ENCODE assay signal across 22 cellular contexts in genomic region chr6:44036196-44036595, GRCh38.
DNase-seq lines count a peak whose midpoint lies in the region; ATAC-seq, FAIRE-seq and TF ChIP-seq lines count a peak whose summit lies in the region.
"Had no signal": no experiment of that assay in that cellular context is flagged by ENCODE, and none has a peak within 500 bp of the region (broad histone marks: within the 10 kb centered on the region; RNA-seq: fewer than 3 reads in every experiment).

No MANE protein-coding gene starts in this region.

- H3K4me2 ChIP-seq in mesenchymal stem cell (ENCODE audit: low read length, poor library complexity, severe bottlenecking) = no peak overlapping the region

- peak overlapping the region; percentile 3 to 59 for H3K18ac ChIP-seq in mesenchymal stem cell (ENCODE audit: low read depth in 1 of 2, low read length in 2 of 2)

- intact Hi-C loops in sciatic nerve (cut with DNase I) = no loop called here

- no peak overlapping the region for H2BK120ac ChIP-seq in mesenchymal stem cell (ENCODE audit: low read depth, low read length)

- no peak overlapping the region for H4K8ac ChIP-seq in mesenchymal stem cell (ENCODE audit: low read length)

- H3K79me1 ChIP-seq in mesenchymal stem cell (replicated peaks; ENCODE audit: low read length, poor library complexity, severe bottlenecking) = no peaks in the 10 kb centered on the region

- no peak overlapping the region for H2BK5ac ChIP-seq in mesenchymal stem cell (ENCODE audit: low read depth, low read length, poor library complexity, severe bottlenecking)

- no peak overlapping the region for H2BK15ac ChIP-seq in mesenchymal stem cell (ENCODE audit: low read depth, poor library complexity, severe bottlenecking)

- H3K36me3 ChIP-seq in bronchial epithelial cell (ENCODE audit: control insufficient read depth, insufficient read depth, low read length) (no peaks in the 10 kb centered on the region), mesenchymal stem cell (ENCODE audit: control insufficient read depth in 1 of 2, insufficient read depth in 2 of 2, low read depth in 1 of 2, low read length in 2 of 2) (no peaks in the 10 kb centered on the region)
- H3K36me3 ChIP-seq: ovary had no signal

- H2AK5ac ChIP-seq in mesenchymal stem cell (ENCODE audit: low read length, severe bottlenecking) = no peak overlapping the region

- ATAC-seq in sciatic nerve = no peak
- ATAC-seq: activated CD8-positive, alpha-beta T cell treated with anti-CD3 and anti-CD28 coated beads for 36 hours; activated naive CD8-positive, alpha-beta T cell treated with anti-CD3 and anti-CD28 coated beads, Interleukin-2, amount 50 U/mL, for 24 hours; activated T-cell treated with anti-CD3 and anti-CD28 coated beads, Interleukin-2, amount 50 U/mL, for 72 hours; GM12878 had no signal

- no peak overlapping the region for H3K4ac ChIP-seq in mesenchymal stem cell (ENCODE audit: low read depth in 1 of 2, low read length in 2 of 2)

- H3K14ac ChIP-seq in mesenchymal stem cell (ENCODE audit: low read length in 2 of 2) = no peak overlapping the region

- WGBS in mesenchymal stem cell = 100% methylated on average over 2 of the region's 2 CpGs

- H3K23ac ChIP-seq in mesenchymal stem cell (ENCODE audit: low read length in 2 of 2) = no peak overlapping the region

- FAIRE-seq in bronchial epithelial cell (lab: Jason Lieb, UNC) = no peak
- FAIRE-seq: G401.6, GM12878, RCC 7860 had no signal

- H4K91ac ChIP-seq in mesenchymal stem cell (ENCODE audit: low read length) = peak overlapping the region; percentile 31

- no peak overlapping the region for H2BK12ac ChIP-seq in mesenchymal stem cell (ENCODE audit: low read length in 2 of 2)

- H3K4me3 ChIP-seq in bronchial epithelial cell (ENCODE audit: low read depth, low read length) (no peak overlapping the region), mesenchymal stem cell (ENCODE audit: insufficient read depth in 1 of 2, low read depth in 1 of 2, low read length in 2 of 2) (no peak overlapping the region)
- H3K4me3 ChIP-seq: GM12878, ovary, skin epidermis had no signal

- peak overlapping the region; percentile 43 for H3K9ac ChIP-seq in mesenchymal stem cell (ENCODE audit: low read length)

- peaks cover 34% of the 10 kb centered on the region for H3K4me1 ChIP-seq in mesenchymal stem cell (ENCODE audit: control insufficient read depth, insufficient read depth, low read depth, low read length)

- H2AFZ ChIP-seq in mesenchymal stem cell (ENCODE audit: low read depth, low read length) = no peak overlapping the region

- H3K27ac ChIP-seq in mesenchymal stem cell (ENCODE audit: low read length, poor library complexity, severe bottlenecking) = no peak overlapping the region
- H3K27ac ChIP-seq: ovary, skin epidermis had no signal

- H3K9me3 ChIP-seq in mesenchymal stem cell (ENCODE audit: control insufficient read depth, low read length) = no peaks in the 10 kb centered on the region
- H3K9me3 ChIP-seq: ovary had no signal

- TF ChIP-seq CTCF in bronchial epithelial cell (IDR thresholded peaks at IDR 0.05; ENCODE audit: insufficient read depth, low read length, severe bottlenecking) = no peak

- DNase-seq in AG20443 (ENCODE audit: low spot score) = peak; percentile 45
- peak; percentile 43 for DNase-seq in LHCN-M2 (ENCODE audit: low read depth)
- peak; percentile 53 for DNase-seq in bronchial epithelial cell (ENCODE audit: low read depth)
- no peak for DNase-seq in mesenchymal stem cell
- DNase-seq in NAMALWA (ENCODE audit: low spot score) = no peak
- DNase-seq in cerebellar nuclear complex (lab: John Stamatoyannopoulos, UW) = no peak
- DNase-seq in NCI-H187 (lab: John Stamatoyannopoulos, UW) = no peak
- no peak for DNase-seq in sciatic nerve (ENCODE audit: low spot score)
- DNase-seq: activated B cell treated with CpG ODN at 0.5 μM for 24 hours; activated CD8-positive, alpha-beta T cell treated with anti-CD3 and anti-CD28 coated beads for 36 hours; activated naive CD8-positive, alpha-beta T cell treated with anti-CD3 and anti-CD28 coated beads, Interleukin-2, amount 50 U/mL, for 24 hours; activated T-cell treated with anti-CD3 and anti-CD28 coated beads, Interleukin-2, amount 50 U/mL, for 72 hours; caudate nucleus; NCI-H1092; NCI-H2107; NCI-H748 treated with DMSO at 0.1 percent for 48 hours; ovary; stimulated activated CD4-positive, alpha-beta T cell treated with anti-CD3 and anti-CD28 coated beads, Interleukin-4, amount 100 ng/mL, for 1 hour had no signal

- no peaks in the 10 kb centered on the region for H3K27me3 ChIP-seq in bronchial epithelial cell (ENCODE audit: control insufficient read depth, insufficient read depth, low read length)
- no peaks in the 10 kb centered on the region for H3K27me3 ChIP-seq in mesenchymal stem cell (ENCODE audit: control insufficient read depth in 1 of 2, insufficient read depth in 1 of 2, low read length in 2 of 2)
- H3K27me3 ChIP-seq: ovary had no signal

Comparison
In these comparisons a context has a peak if more than half of its experiments do, and no peak if none do; other contexts are left out.
1. DNase-seq: peak in AG20443 (single experiment), LHCN-M2 (single experiment) and bronchial epithelial cell (single experiment); none in mesenchymal stem cell (single experiment), NAMALWA (single experiment), cerebellar nuclear complex (0 of 2), NCI-H187 (0 of 2) and sciatic nerve (single experiment).